ENCODE assay signal across 8 cellular contexts in genomic region chr10:119029613-119030420, GRCh38. TPM values are rescaled to one million over a fixed set of nuclear protein-coding genes. Genes with fewer than 3 reads are reported as not detected.
DNase-seq lines count a peak whose midpoint lies in the region; ATAC-seq and TF ChIP-seq lines count a peak whose summit lies in the region.

NANOS1 (plus strand) TSS chr10:119029714; CDS start chr10:119029802, 88 bp downstream.

- H3K4me1 ChIP-seq in mucosa of rectum (ENCODE audit: control insufficient read depth in 2 of 2, insufficient read depth in 2 of 2, low read length in 2 of 2) (peaks cover 4 to 9% of the 10 kb centered on the region in 2 donors), tibial nerve (peaks cover 0 to 41% (median 5%) of the 10 kb centered on the region in 4 donors)

- H3K4me3 ChIP-seq in dorsolateral prefrontal cortex (peak within 1 kb of the TSS; percentile 44 to 75 (median 63)), mucosa of rectum (ENCODE audit: low read length in 2 of 2) (peak within 1 kb of the TSS; percentile 61 to 66), tibial nerve (peak within 1 kb of the TSS; percentile 42 to 74 (median 54))

- H3K9ac ChIP-seq in mucosa of rectum (ENCODE audit: low read depth in 1 of 2, low read length in 2 of 2) = peak within 1 kb of the TSS in 1 of 2 donors; percentile 36

- WGBS in tibial nerve, 2 donors = 0% methylated on average over 15 to 37 of the region's 136 CpGs

- TF ChIP-seq POLR2A in tibial nerve (IDR thresholded peaks at IDR 0.05) = peak; percentile 27 to 34

- H3K27ac ChIP-seq in dorsolateral prefrontal cortex = peak within 1 kb of the TSS in 52 of 59 donors; percentile 1 to 85 (median 70)
- H3K27ac ChIP-seq in mucosa of rectum (ENCODE audit: low read depth in 2 of 2, low read length in 2 of 2) = no peak within 1 kb of the TSS
- H3K27ac ChIP-seq in tibial nerve = peak within 1 kb of the TSS in 2 of 4 donors; percentile 55 to 76

- H3K36me3 ChIP-seq in mucosa of rectum (ENCODE audit: control insufficient read depth in 2 of 2, insufficient read depth in 2 of 2, low read length in 2 of 2) (peaks cover 12 to 20% of the 10 kb centered on the region in 2 donors), tibial nerve (peaks cover 0 to 26% (median 2%) of the 10 kb centered on the region in 3 donors)

- peaks cover 12% of the 10 kb centered on the region for H3K36me3 Mint-ChIP-seq in T-cell

- peaks cover 12 to 24% (median 13%) of the 10 kb centered on the region in 3 donors for H3K4me1 Mint-ChIP-seq in T-cell

- intact Hi-C loops in dorsolateral prefrontal cortex (cut with DNase I) = loop anchor here (2.0 to 5.0 kb wide), 3 partner anchors 52 to 278 kb away; partner anchors contain the start of genes CACUL1 (in 2 of the 2) and EIF3A (in 1 of the 2)

- peak within 1 kb of the TSS; percentile 66 to 81 (median 79) for H3K4me3 Mint-ChIP-seq in T-cell

- no peaks in the 10 kb centered on the region for H3K9me3 ChIP-seq in mucosa of rectum (ENCODE audit: control insufficient read depth in 2 of 2, low read length in 2 of 2)
- no peaks in the 10 kb centered on the region for H3K9me3 ChIP-seq in tibial nerve

- ATAC-seq in GM19023 (IDR thresholded peaks at IDR 0.05; ENCODE audit: unreplicated experiment) = peak; percentile 26
- peak; percentile 11 for ATAC-seq in HG03095 (IDR thresholded peaks at IDR 0.05; ENCODE audit: unreplicated experiment)
- ATAC-seq in T-cell (replicated peaks in 1 of 4) = peak; percentile 21 to 27 (median 23)

- no peaks in the 10 kb centered on the region for H3K9me3 Mint-ChIP-seq in T-cell

- POLR2A ChIA-PET in T-cell (lab: Charles Lee) = interaction anchor here in 1 of 2 donors (0.7 kb wide), 1 partner anchor 275 kb away, joined by 3 read pairs; no protein-coding TSS in a partner anchor

- H3K27me3 Mint-ChIP-seq in T-cell = no peaks in the 10 kb centered on the region

- H3K27ac Mint-ChIP-seq in T-cell = no peak within 1 kb of the TSS

- no peak for TF ChIP-seq CTCF in dorsolateral prefrontal cortex (IDR thresholded peaks at IDR 0.05 in 54 of 56, conservative IDR thresholded peaks at IDR 0.05 in 2 of 56; ENCODE audit: low read depth in 1 of 56, partially characterized antibody in 56 of 56)
- TF ChIP-seq CTCF in tibial nerve (IDR thresholded peaks at IDR 0.05) = no peak

- CTCF ChIA-PET in T-cell (lab: Charles Lee) = no interaction called here

- TF ChIP-seq EP300 in tibial nerve (IDR thresholded peaks at IDR 0.05) = no peak

- H3K27me3 ChIP-seq in dorsolateral prefrontal cortex = no peaks in the 10 kb centered on the region
- H3K27me3 ChIP-seq in mucosa of rectum (ENCODE audit: control insufficient read depth in 2 of 2, insufficient read depth in 2 of 2, low read length in 2 of 2) = no peaks in the 10 kb centered on the region
- no peaks in the 10 kb centered on the region for H3K27me3 ChIP-seq in tibial nerve

- DNase-seq in 8988T (peak; percentile 37), T-cell (peak in 11 of 34 experiments; percentile 4 to 37 (median 9)), dorsolateral prefrontal cortex (peak in 3 of 10 donors; percentile 12 to 50 (median 47)), tibial nerve (ENCODE audit: low spot score in 2 of 2) (no peak), germinal center (ENCODE audit: low spot score) (no peak)

RNA-seq across cellular contexts. Expression of gene NANOS1, which starts in this region (rescaled TPM):
- total RNA-seq in T-cell (under 1 TPM; 0.08 to 0.60 (median 0.38) TPM), dorsolateral prefrontal cortex (10 to 100 TPM in 1 of 120 experiments, 1 to 10 TPM in 119; 1.4 to 10.8 (median 3.6) TPM), tibial nerve (1 to 10 TPM; 4.8 to 9.4 (median 6.0) TPM)

Comparison
In these comparisons a context has a peak if more than half of its experiments do, and no peak if none do; other contexts are left out.
1. Peak in ATAC-seq in T-cell; RNA of the gene not detected or under 1 TPM.
2. H3K27ac ChIP-seq: peak in dorsolateral prefrontal cortex (52 of 59); none in mucosa of rectum (0 of 2).
3. Peak in every context shown above with its lines, with median percentiles within 50 percentile points of each other: ATAC-seq and H3K4me3 ChIP-seq.